ENCODE assay signal across 8 cellular contexts in the genomic region with DNA sequence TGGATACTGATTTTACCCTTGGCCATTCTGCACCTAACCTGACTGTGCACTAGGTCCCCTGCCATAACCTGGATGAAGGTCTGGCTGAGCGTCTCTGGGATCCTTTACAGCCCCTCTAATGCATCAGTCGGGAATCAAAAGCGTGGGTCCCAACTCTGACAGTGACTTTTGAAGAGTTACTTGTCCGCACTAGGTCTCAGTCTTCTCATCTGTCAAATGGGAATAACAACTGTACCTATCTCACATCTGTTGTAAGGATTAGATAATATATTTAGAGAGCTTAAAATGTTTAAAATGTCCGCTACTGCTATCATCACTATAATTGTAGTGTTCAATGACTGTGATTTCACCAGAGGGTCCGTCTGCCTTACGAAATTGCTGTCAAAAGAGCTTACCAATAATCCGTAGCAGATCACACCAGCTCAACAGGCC. TPM values are rescaled to one million over a fixed set of nuclear protein-coding genes. Genes with fewer than 3 reads are reported as not detected.
DNase-seq lines count a peak whose midpoint lies in the region; ATAC-seq and TF ChIP-seq lines count a peak whose summit lies in the region.

No MANE protein-coding gene starts in this region.

- peak overlapping the region; percentile 76 for H3K4me2 ChIP-seq in skeletal muscle satellite cell (ENCODE audit: low read length)

- POLR2A ChIA-PET in T-cell (lab: Charles Lee), result no interaction called here

- H3K4me1 Mint-ChIP-seq in T-cell, result peaks cover 46 to 57% (median 53%) of the 10 kb centered on the region in 3 donors

- H3K4me3 ChIP-seq in HAP-1 (peak overlapping the region; percentile 77), foreskin fibroblast (ENCODE audit: low read depth in 1 of 2, low read length in 2 of 2) (peak overlapping the region; percentile 55 to 88), skeletal muscle satellite cell (ENCODE audit: low read length) (peak overlapping the region; percentile 84)

- H3K4me1 ChIP-seq in HAP-1 (peaks cover 15% of the 10 kb centered on the region), skeletal muscle satellite cell (ENCODE audit: control insufficient read depth, insufficient read depth, low read length) (peaks cover 8% of the 10 kb centered on the region)

- peak overlapping the region; percentile 89 to 98 (median 98) for H3K4me3 Mint-ChIP-seq in T-cell

- CTCF ChIA-PET in T-cell (lab: Charles Lee), result interaction anchor here in 1 of 2 donors (0.8 to 2.2 kb wide), 5 partner anchors 21 to 345 kb away, joined by 3 to 15 read pairs (median 7); a partner anchor contains a TSS

- no peak for ATAC-seq in T-cell (replicated peaks in 1 of 4)

- H3K36me3 ChIP-seq in HAP-1 (replicated peaks) (no peaks in the 10 kb centered on the region), skeletal muscle satellite cell (ENCODE audit: insufficient read depth, low read length) (no peaks in the 10 kb centered on the region)

- peak overlapping the region; percentile 25 to 81 for H3K27ac Mint-ChIP-seq in T-cell

- peaks cover 3% of the 10 kb centered on the region for H3K36me3 Mint-ChIP-seq in T-cell

- H3K9me3 ChIP-seq in HAP-1, result no peaks in the 10 kb centered on the region; the same call in 1 of the 2 replicates
- no peaks in the 10 kb centered on the region for H3K9me3 ChIP-seq in skeletal muscle satellite cell (replicated peaks; ENCODE audit: low read length)

- DNase-seq in HAP-1 (ENCODE audit: low spot score in 2 of 2) (no peak), T-cell (no peak), foreskin fibroblast (no peak), DMS114 treated with DMSO at 0.1 percent for 48 hours (lab: John Stamatoyannopoulos, UW; ENCODE audit: unreplicated experiment) (no peak), G401 (ENCODE audit: low spot score) (no peak)
- no peak for DNase-seq in activated CD4-positive, alpha-beta T cell treated with anti-CD3 and anti-CD28 coated beads, Interleukin-2, amount 50 U/mL, for 1 hour
- no peak for DNase-seq in activated CD8-positive, alpha-beta memory T cell treated with anti-CD3 and anti-CD28 coated beads, Interleukin-2, amount 50 U/mL, for 48 hours

- in situ Hi-C loops in HAP-1 (cut with MboI; ENCODE audit: low sequenced_read_pairs) (no loop called here), G401 (cut with HindIII; ENCODE audit: low sequenced_read_pairs) (no loop called here)

- no peaks in the 10 kb centered on the region for H3K9me3 Mint-ChIP-seq in T-cell

- TF ChIP-seq CTCF in foreskin fibroblast (IDR thresholded peaks at IDR 0.05; ENCODE audit: low read depth, low read length), result no peak

- no peaks in the 10 kb centered on the region for H3K27me3 Mint-ChIP-seq in T-cell

- no peaks in the 10 kb centered on the region for H3K27me3 ChIP-seq in HAP-1 (ENCODE audit: low read depth)
- H3K27me3 ChIP-seq in skeletal muscle satellite cell (ENCODE audit: control insufficient read depth, insufficient read depth, low read length), result no peaks in the 10 kb centered on the region

- H3K9ac ChIP-seq in skeletal muscle satellite cell (ENCODE audit: low read depth, low read length), result peak overlapping the region; percentile 90

RNA-seq across cellular contexts. Expression of a gene that starts 0.7 kb away (rescaled TPM):
- total RNA-seq in T-cell, result 10 to 100 TPM; 11.1 to 14.6 (median 12.8) TPM
- 9.1 and 9.8 TPM in 2 replicates for total RNA-seq in skeletal muscle satellite cell (2012; rRNA removed)
- 25.7 and 34.7 TPM in 2 replicates for total RNA-seq in G401 (2014; rRNA removed; shearing (Covaris generic))

RNA-seq across cellular contexts. Expression of a gene that starts 36.0 kb away (rescaled TPM):
- total RNA-seq in T-cell, result 10 to 100 TPM; 26.2 to 45.9 (median 43.2) TPM
- 20.8 TPM in 2 replicates for total RNA-seq in skeletal muscle satellite cell (2012; rRNA removed)
- total RNA-seq in G401 (2014; rRNA removed; shearing (Covaris generic)), result 33.8 and 47.7 TPM in 2 replicates
